ENCODE assay signal across 19 cellular contexts in genomic region chr13:72774019-72774418, GRCh38. TPM values are rescaled to one million over a fixed set of nuclear protein-coding genes. Genes with fewer than 3 reads are reported as not detected.
A peak's percentile ranks its signal among the peaks of the same experiment; 100 is the strongest.
DNase-seq lines count a peak whose midpoint lies in the region; ATAC-seq, FAIRE-seq and TF ChIP-seq lines count a peak whose summit lies in the region.
"Had no signal": no experiment of that assay in that cellular context is flagged by ENCODE, and none has a peak within 500 bp of the region (broad histone marks: within the 10 kb centered on the region; RNA-seq: fewer than 3 reads in every experiment).

No MANE protein-coding gene starts in this region.

- no peak for TF ChIP-seq CTCF in mammary epithelial cell (conservative IDR thresholded peaks at IDR 0.05 in 1 of 2, IDR thresholded peaks at IDR 0.05 in 1 of 2; ENCODE audit: extremely low read depth in 1 of 2, insufficient read depth in 1 of 2, low read depth in 1 of 2, low read length in 2 of 2)

- DNase-seq in GM23248 (peak; percentile 4), mammary epithelial cell (peak; percentile 52), fibroblast of peridontal ligament (ENCODE audit: extremely low read depth) (peak; percentile 18), small intestine (no peak), SKM-1 treated with dmso at 0.1 percent for 144 hours (lab: John Stamatoyannopoulos, UW; ENCODE audit: unreplicated experiment) (no peak)
- no peak for DNase-seq in activated CD8-positive, alpha-beta memory T cell treated with anti-CD3 and anti-CD28 coated beads for 24 hours
- DNase-seq: ACHN; BE2C; CD4-positive, alpha-beta memory T cell; DMS79 treated with DMSO at 0.1 percent for 48 hours; GF-D8; NCI-H146; NCI-H226; NCI-H526 treated with DMSO at 0.1 percent for 48 hours; OCI-M1; RPMI8226 had no signal

- no peak overlapping the region for H3K27ac ChIP-seq in GM23248
- peak overlapping the region; percentile 29 for H3K27ac ChIP-seq in mammary epithelial cell (ENCODE audit: insufficient read depth, low read depth, low read length)
- H3K27ac ChIP-seq in small intestine (ENCODE audit: low read depth in 1 of 2, low read length in 1 of 2), result no peak overlapping the region
- H3K27ac ChIP-seq: SJSA1 had no signal

- no peaks in the 10 kb centered on the region for H3K9me2 ChIP-seq in GM23248 (ENCODE audit: insufficient read depth)

- H3K4me2 ChIP-seq in GM23248 (ENCODE audit: unreplicated experiment) (no peak overlapping the region), mammary epithelial cell (ENCODE audit: insufficient read depth, low read depth, low read length) (no peak overlapping the region)

- H4K20me1 ChIP-seq in GM23248 (ENCODE audit: insufficient read depth) (no peaks in the 10 kb centered on the region), mammary epithelial cell (ENCODE audit: insufficient read depth, low read length) (no peaks in the 10 kb centered on the region)

- H3K4me1 ChIP-seq in GM23248 (ENCODE audit: insufficient read depth), result no peaks in the 10 kb centered on the region; the same call in 1 of the 2 replicates
- H3K4me1 ChIP-seq in mammary epithelial cell (ENCODE audit: insufficient read depth, low read length), result peaks cover 4% of the 10 kb centered on the region
- H3K4me1 ChIP-seq in small intestine (ENCODE audit: control insufficient read depth in 2 of 2, insufficient read depth in 1 of 2, low read depth in 1 of 2, low read length in 1 of 2), result no peaks in the 10 kb centered on the region
- H3K4me1 ChIP-seq: BE2C, HAP-1, SJSA1 had no signal

- peaks cover 6% of the 10 kb centered on the region; the same call in 1 of the 2 replicates for H3F3A ChIP-seq in GM23248 (ENCODE audit: insufficient read depth)

- peaks cover 49% of the 10 kb centered on the region for H3K79me2 ChIP-seq in GM23248 (ENCODE audit: insufficient read depth)
- H3K79me2 ChIP-seq in mammary epithelial cell (ENCODE audit: insufficient read depth, low read length), result peaks cover 31% of the 10 kb centered on the region

- BruUV-seq in mammary epithelial cell (replicated peaks; lab: Mats Ljungman, UMichigan), result no TSS peak

- in situ Hi-C loops in GM23248 (cut with MboI) (no loop called here), mammary epithelial cell (cut with MboI; ENCODE audit: low sequenced_read_pairs in 2 of 2) (no loop called here)

- H3K4me3 ChIP-seq in GM23248 (no peak overlapping the region), mammary epithelial cell (replicated peaks in 1 of 3; ENCODE audit: insufficient read depth in 1 of 3, low read depth in 2 of 3, low read length in 3 of 3) (no peak overlapping the region), small intestine (ENCODE audit: low read depth in 1 of 2, low read length in 2 of 2) (no peak overlapping the region)
- H3K4me3 ChIP-seq: HAP-1, SJSA1 had no signal

- peak; percentile 10 for FAIRE-seq in small intestine (lab: Jason Lieb, UNC)

- CTCF ChIA-PET in mammary epithelial cell (lab: Charles Lee; ENCODE audit: low non-redundant PET), result no interaction called here

- H3K9ac ChIP-seq in GM23248 (no peak overlapping the region), mammary epithelial cell (ENCODE audit: insufficient read depth, low read length) (no peak overlapping the region)

- no peaks in the 10 kb centered on the region for H3K9me3 ChIP-seq in GM23248 (ENCODE audit: low read depth)
- H3K9me3 ChIP-seq in mammary epithelial cell (replicated peaks; ENCODE audit: insufficient read depth, low read length), result no peaks in the 10 kb centered on the region
- H3K9me3 ChIP-seq in small intestine (ENCODE audit: control insufficient read depth, low read depth), result no peaks in the 10 kb centered on the region
- H3K9me3 ChIP-seq: BE2C, HAP-1, SJSA1 had no signal

- intact Hi-C loops in mammary epithelial cell (cut with micrococcal nuclease), result no loop called here

- H3K36me3 ChIP-seq in GM23248 (ENCODE audit: low read depth) (peaks cover 94% of the 10 kb centered on the region), mammary epithelial cell (ENCODE audit: insufficient read depth, low read length) (peaks cover 63% of the 10 kb centered on the region), small intestine (ENCODE audit: control insufficient read depth in 2 of 2, insufficient read depth in 2 of 2, low read length in 2 of 2) (peaks cover 7 to 20% of the 10 kb centered on the region in 2 donors)

- dilution Hi-C loops in mammary epithelial cell (cut with HindIII; ENCODE audit: low sequenced_read_pairs), result no loop called here

- 77 to 84% methylated on average over 2 of the region's 2 CpGs for WGBS in GM23248 (ENCODE audit: low coverage in 1 of 2, low lambda C conversion rate in 2 of 2, missing lambda C conversion rate in 2 of 2), 2 experiments
- 68% methylated on average over 2 of the region's 2 CpGs for WGBS in mammary epithelial cell (ENCODE audit: low coverage, missing lambda C conversion rate)
- WGBS in small intestine, 3 donors, result 82 to 88% (median 87%) methylated on average over 2 of the region's 2 CpGs

- H3K27me3 ChIP-seq in GM23248 (replicated peaks; ENCODE audit: insufficient read depth) (no peaks in the 10 kb centered on the region), mammary epithelial cell (ENCODE audit: insufficient read depth, low read length) (no peaks in the 10 kb centered on the region), small intestine (ENCODE audit: control insufficient read depth in 2 of 2, insufficient read depth in 2 of 2, low read length in 2 of 2) (no peaks in the 10 kb centered on the region)
- H3K27me3 ChIP-seq: BE2C, SJSA1 had no signal

- ATAC-seq in GM19328 (IDR thresholded peaks at IDR 0.05; ENCODE audit: unreplicated experiment), result no peak

- H2AFZ ChIP-seq in GM23248, result no peak overlapping the region
- H2AFZ ChIP-seq in mammary epithelial cell (ENCODE audit: low read depth, low read length), result no peak overlapping the region

RNA-seq across cellular contexts. Expression of gene DIS3, which starts 7.7 kb away (rescaled TPM):
- total RNA-seq in GM23248 (2014; rRNA removed; shearing (Covaris generic)), result 28.2 and 31.0 TPM in 2 replicates
- polyA plus RNA-seq in GM23248 (2016; fragmentation: Nextera tagmentation; extraction: Ambion mirVana), result 17.3 and 18.9 TPM in 2 replicates
- total RNA-seq in mammary epithelial cell, result 10 to 100 TPM; 38.7 to 42.1 TPM
- 19.6 TPM for polyA plus RNA-seq in mammary epithelial cell
- polyA minus RNA-seq in mammary epithelial cell, result 34.1 TPM
- polyA plus RNA-seq in small intestine, result 10 to 100 TPM in 1 of 3 donors, 1 to 10 TPM in 2; 7.2 to 10.3 (median 7.8) TPM

RNA-seq across cellular contexts. Expression of gene PIBF1, which starts 7.9 kb away (rescaled TPM):
- 15.2 and 20.4 TPM in 2 replicates for total RNA-seq in GM23248 (2014; rRNA removed; shearing (Covaris generic))
- polyA plus RNA-seq in GM23248 (2016; fragmentation: Nextera tagmentation; extraction: Ambion mirVana), result 14.8 and 17.0 TPM in 2 replicates
- 10 to 100 TPM; 10.2 to 16.3 TPM for total RNA-seq in mammary epithelial cell
- 4.4 TPM for polyA plus RNA-seq in mammary epithelial cell
- 0.47 TPM for polyA minus RNA-seq in mammary epithelial cell
- polyA plus RNA-seq in small intestine, result 10 to 100 TPM in 2 of 3 donors, 1 to 10 TPM in 1; 9.2 to 10.7 (median 10.2) TPM

RNA-seq across cellular contexts. Expression of gene BORA, which starts 46.3 kb away (rescaled TPM):
- 4.9 and 7.2 TPM in 2 replicates for total RNA-seq in GM23248 (2014; rRNA removed; shearing (Covaris generic))
- polyA plus RNA-seq in GM23248 (2016; fragmentation: Nextera tagmentation; extraction: Ambion mirVana) (4.4 and 5.5 TPM in 2 replicates), mammary epithelial cell (2.9 TPM), small intestine (1 to 10 TPM; 3.8 to 9.7 (median 4.0) TPM)
- total RNA-seq in mammary epithelial cell, result 1 to 10 TPM; 3.5 to 9.2 TPM
- polyA minus RNA-seq in mammary epithelial cell, result 5.7 TPM

RNA-seq across cellular contexts. Expression of gene MZT1, which starts 46.6 kb away (rescaled TPM):
- total RNA-seq in GM23248 (2014; rRNA removed; shearing (Covaris generic)), result 27.2 and 31.1 TPM in 2 replicates
- polyA plus RNA-seq in GM23248 (2016; fragmentation: Nextera tagmentation; extraction: Ambion mirVana), result 22.9 and 24.3 TPM in 2 replicates
- 10 to 100 TPM; 10.7 to 18.0 TPM for total RNA-seq in mammary epithelial cell
- 7.0 TPM for polyA plus RNA-seq in mammary epithelial cell
- 12.0 TPM for polyA minus RNA-seq in mammary epithelial cell
- polyA plus RNA-seq in small intestine, result 10 to 100 TPM in 1 of 3 donors, 1 to 10 TPM in 2; 4.7 to 17.3 (median 5.7) TPM

Comparison
In these comparisons a context has a peak if more than half of its experiments do, and no peak if none do; other contexts are left out.
1. DNase-seq: peak in GM23248 (single experiment), mammary epithelial cell (single experiment) and fibroblast of peridontal ligament (single experiment); none in small intestine (single experiment), SKM-1 treated with dmso at 0.1 percent for 144 hours (single experiment) and activated CD8-positive, alpha-beta memory T cell treated with anti-CD3 and anti-CD28 coated beads for 24 hours (single experiment).